ENCODE assay signal across 8 cellular contexts in genomic region chr4:71009796-71010588, GRCh38. TPM values are rescaled to one million over a fixed set of nuclear protein-coding genes. Genes with fewer than 3 reads are reported as not detected.
DNase-seq lines count a peak whose midpoint lies in the region; ATAC-seq and TF ChIP-seq lines count a peak whose summit lies in the region.

No MANE protein-coding gene starts in this region.

- WGBS in trophoblast cell (ENCODE audit: extremely low coverage, insufficient coverage, insufficient read length) = no CpG with 5 or more reads among the region's 3 CpGs

- H2BK120ac ChIP-seq in trophoblast cell (ENCODE audit: insufficient read depth, low read length, poor library complexity) = no peak overlapping the region

- no peak overlapping the region for H2BK5ac ChIP-seq in trophoblast cell (ENCODE audit: low read depth, low read length, poor library complexity)

- H3K4me2 ChIP-seq in trophoblast cell (ENCODE audit: low read length) = no peak overlapping the region

- peaks cover 47 to 59% (median 53%) of the 10 kb centered on the region in 3 donors for H3K4me1 Mint-ChIP-seq in T-cell

- no peak overlapping the region for H3K4me3 Mint-ChIP-seq in T-cell

- no peak overlapping the region for H3K27ac ChIP-seq in trophoblast cell (ENCODE audit: low read depth, low read length)

- no peaks in the 10 kb centered on the region for H3K9me3 Mint-ChIP-seq in T-cell

- H3K4me3 ChIP-seq in fibroblast of mammary gland (ENCODE audit: control insufficient read depth, low read depth, low read length) = no peak overlapping the region
- H3K4me3 ChIP-seq in trophoblast cell (ENCODE audit: low read depth, low read length) = no peak overlapping the region

- H2AK5ac ChIP-seq in trophoblast cell (ENCODE audit: low read length) = no peak overlapping the region

- POLR2A ChIA-PET in T-cell (lab: Charles Lee) = interaction anchor here (0.5 to 1.3 kb wide), 13 partner anchors 13 to 955 kb away, joined by 3 to 8 read pairs (median 5); no protein-coding TSS in a partner anchor

- no peak overlapping the region for H2BK12ac ChIP-seq in trophoblast cell (ENCODE audit: low read length)

- DNase-seq in DMS114 treated with DMSO at 0.1 percent for 48 hours (lab: John Stamatoyannopoulos, UW; ENCODE audit: unreplicated experiment) (peak; percentile 6), HT-29 (ENCODE audit: low spot score) (peak; percentile 49), T-cell (peak in 1 of 34 experiments; percentile 10), fibroblast of mammary gland (ENCODE audit: low read depth) (peak; percentile 74), trophoblast cell (peak; percentile 2 to 77), H4 (ENCODE audit: low spot score) (no peak), NK-92 (lab: John Stamatoyannopoulos, UW; ENCODE audit: unreplicated experiment) (no peak)

- H4K12ac ChIP-seq in trophoblast cell (ENCODE audit: low read depth, low read length) = no peak overlapping the region

- H4K91ac ChIP-seq in trophoblast cell (ENCODE audit: low read depth, low read length) = no peak overlapping the region

- no peak overlapping the region for H4K8ac ChIP-seq in trophoblast cell (ENCODE audit: low read depth, low read length)

- ATAC-seq in GM18873 (IDR thresholded peaks at IDR 0.05; ENCODE audit: low FRiP score, unreplicated experiment) = peak; percentile 66
- ATAC-seq in T-cell (replicated peaks in 1 of 4) = peak in 3 of 4 experiments; percentile 68 to 78 (median 71)

- CTCF ChIA-PET in T-cell (lab: Charles Lee) = interaction anchor here (0.5 to 4.9 kb wide), 48 partner anchors 10 to 1398 kb away, joined by 3 to 42 read pairs (median 4); partner anchors contain the start of genes DCK (in 2 of the 2) and MOB1B (in 1 of the 2)

- H3K36me3 ChIP-seq in trophoblast cell (ENCODE audit: control insufficient read depth in 1 of 2, insufficient read depth in 2 of 2, low read length in 2 of 2) = peaks cover 0 to 1% of the 10 kb centered on the region in 2 experiments

- H3K23ac ChIP-seq in trophoblast cell (ENCODE audit: low read length) = no peak overlapping the region

- no peaks in the 10 kb centered on the region for H3K4me1 ChIP-seq in trophoblast cell (ENCODE audit: control insufficient read depth in 1 of 2, insufficient read depth in 2 of 2, low read length in 2 of 2)

- no peaks in the 10 kb centered on the region for H3K79me1 ChIP-seq in trophoblast cell (ENCODE audit: low read length)

- peak; percentile 65 for TF ChIP-seq CTCF in fibroblast of mammary gland (conservative IDR thresholded peaks at IDR 0.05; ENCODE audit: control insufficient read depth, insufficient read depth, low read depth, low read length)

- H3K14ac ChIP-seq in trophoblast cell (ENCODE audit: low read length) = no peak overlapping the region

- H3K27me3 ChIP-seq in trophoblast cell (ENCODE audit: insufficient read depth, low read length) = no peaks in the 10 kb centered on the region

- H3K18ac ChIP-seq in trophoblast cell (ENCODE audit: low read length) = no peak overlapping the region

- H3K79me2 ChIP-seq in trophoblast cell (ENCODE audit: control insufficient read depth, insufficient read depth, low read length, poor library complexity) = no peaks in the 10 kb centered on the region

- H2AFZ ChIP-seq in trophoblast cell (ENCODE audit: insufficient read depth, low read length, poor library complexity) = no peak overlapping the region

- H3K36me3 Mint-ChIP-seq in T-cell = peaks cover 14% of the 10 kb centered on the region

- no peaks in the 10 kb centered on the region for H3K27me3 Mint-ChIP-seq in T-cell

- no peaks in the 10 kb centered on the region for H3K9me3 ChIP-seq in trophoblast cell (ENCODE audit: insufficient read depth, low read depth, low read length)

- H3K27ac Mint-ChIP-seq in T-cell = peak overlapping the region; percentile 13 to 63

- H3K4ac ChIP-seq in trophoblast cell (ENCODE audit: low read depth, low read length) = no peak overlapping the region

- H3K9ac ChIP-seq in trophoblast cell (ENCODE audit: low read length) = no peak overlapping the region

RNA-seq across cellular contexts. Expression of gene DCK, which starts 16.5 kb away (rescaled TPM):
- total RNA-seq in HT-29 (2014; rRNA removed; shearing (Covaris generic)) = 12.0 and 16.9 TPM in 2 replicates
- total RNA-seq in T-cell = 10 to 100 TPM; 25.9 to 50.7 (median 42.1) TPM
- 6.8 and 7.1 TPM in 2 replicates for polyA plus RNA-seq in trophoblast cell (2013)
- 28.7 and 38.2 TPM in 2 replicates for total RNA-seq in H4 (2014; rRNA removed; shearing (Covaris generic))

Comparison
In these comparisons a context has a peak if more than half of its experiments do, and no peak if none do; other contexts are left out.
1. DNase-seq: peak in DMS114 treated with DMSO at 0.1 percent for 48 hours (single experiment), HT-29 (single experiment), fibroblast of mammary gland (single experiment) and trophoblast cell (2 of 2); none in H4 (single experiment) and NK-92 (single experiment).